ENCODE assay signal across 8 cellular contexts in genomic region chr1:39691383-39692151, GRCh38. TPM values are rescaled to one million over a fixed set of nuclear protein-coding genes. Genes with fewer than 3 reads are reported as not detected.
DNase-seq lines count a peak whose midpoint lies in the region; ATAC-seq, FAIRE-seq and TF ChIP-seq lines count a peak whose summit lies in the region.

HPCAL4 (minus strand) TSS chr1:39691433; CDS start chr1:39684603, 6,830 bp downstream.

- peak within 1 kb of the TSS; percentile 2 to 41 for H3K4me3 ChIP-seq in kidney (ENCODE audit: low read length in 2 of 2)

- no peak for TF ChIP-seq CTCF in kidney (IDR thresholded peaks at IDR 0.05; ENCODE audit: borderline replicate concordance, extremely low read depth, insufficient read depth)

- no peak within 1 kb of the TSS for H3K27ac ChIP-seq in kidney (ENCODE audit: low read depth in 2 of 2, low read length in 2 of 2)

- H3K36me3 ChIP-seq in kidney (ENCODE audit: control insufficient read depth in 1 of 2, insufficient read depth in 2 of 2, low read length in 2 of 2): no peaks in the 10 kb centered on the region

- H3K9me3 ChIP-seq in kidney (ENCODE audit: control insufficient read depth in 1 of 2, low read length in 2 of 2): no peaks in the 10 kb centered on the region

- H3K9ac ChIP-seq in kidney (ENCODE audit: low read length in 2 of 2): no peak within 1 kb of the TSS

- DNase-seq in NCI-H2171 treated with DMSO at 0.1 percent for 48 hours (lab: John Stamatoyannopoulos, UW): peak; percentile 85
- DNase-seq in activated CD4-positive, alpha-beta T cell treated with anti-CD3 and anti-CD28 coated beads for 1 hour: peak; percentile 86
- DNase-seq in cerebellar cortex (ENCODE audit: low spot score): peak; percentile 98
- peak; percentile 96 for DNase-seq in kidney
- DNase-seq in stimulated activated CD4-positive, alpha-beta T cell treated with anti-CD3 and anti-CD28 coated beads, Interleukin-15, amount 100 ng/mL, for 1 hour (ENCODE audit: low read depth in 1 of 2, low spot score in 1 of 2): peak; percentile 75 to 87

- ATAC-seq in GM18498 (IDR thresholded peaks at IDR 0.05; ENCODE audit: unreplicated experiment): peak; percentile 91
- ATAC-seq in HG03097 (IDR thresholded peaks at IDR 0.05; ENCODE audit: low FRiP score, unreplicated experiment): peak; percentile 61
- ATAC-seq in HG03095 (IDR thresholded peaks at IDR 0.05; ENCODE audit: unreplicated experiment): no peak

- intact Hi-C loops in kidney (cut with DNase I): no loop called here

- FAIRE-seq in kidney (lab: Jason Lieb, UNC): no peak

- peaks cover 0 to 6% of the 10 kb centered on the region in 2 donors for H3K4me1 ChIP-seq in kidney (ENCODE audit: control insufficient read depth in 1 of 2, insufficient read depth in 1 of 2, low read depth in 1 of 2, low read length in 2 of 2)

RNA-seq across cellular contexts. Expression of gene HPCAL4, which starts in this region (rescaled TPM):
- 5.2 TPM for total RNA-seq in kidney
- polyA plus RNA-seq in kidney (ENCODE audit: insufficient read depth, low read depth, low replicate concordance): 3.9 TPM
